In genomic region chr9:95788486-95789110, GRCh38 we compare ENCODE assay signal across 22 cellular contexts.
"Had no signal": no experiment of that assay in that cellular context is flagged by ENCODE, and none has a peak within 500 bp of the region (broad histone marks: within the 10 kb centered on the region; RNA-seq: fewer than 3 reads in every experiment).

No MANE protein-coding gene starts in this region.

- H3K36me3 ChIP-seq: ascending aorta had no signal

- H3K9me3 ChIP-seq: ascending aorta, body of pancreas had no signal

- H3K4me1 ChIP-seq: body of pancreas had no signal

- DNase-seq: activated CD4-positive, alpha-beta T cell treated with anti-CD3 and anti-CD28 coated beads for 48 hours; activated CD4-positive, alpha-beta T cell treated with anti-CD3 and anti-CD28 coated beads, Interleukin-2, amount 50 U/mL, for 4 hours; activated CD4-positive, CD25-positive, alpha-beta regulatory T cell treated with anti-CD3 and anti-CD28 coated beads, Interleukin-2, amount 50 U/mL, for 72 hours; activated CD8-positive, alpha-beta memory T cell treated with anti-CD3 and anti-CD28 coated beads, Interleukin-2, amount 10 ng/mL, durations not matched to agents 7 days and 5 days; activated effector memory CD4-positive, alpha-beta T cell treated with anti-CD3 and anti-CD28 coated beads, Interleukin-2, amount 50 U/mL, for 16 hours; activated naive CD4-positive, alpha-beta T cell treated with Interleukin-2 at 50 U/mL for 16 hours; activated naive CD8-positive, alpha-beta T cell treated with anti-CD3 and anti-CD28 coated beads, Interleukin-2, amount 50 U/mL, for 24 hours; activated T-cell treated with anti-CD3 and anti-CD28 coated beads, Interleukin-2, amount 50 U/mL, for 24 hours; amniotic stem cell; body of pancreas; central memory CD4-positive, alpha-beta T cell; NCI-H1092; NCI-H1417; NCI-H1930; NCI-H446; NCI-H524; NCI-H774; NK-92 treated with Interleukin-12 subunit alpha and Interleukin-12 subunit beta, amount 100 ng/mL, for 24 hours; PC-3; SHP77 treated with DMSO at 0.1 percent for 48 hours had no signal

- H3K27ac ChIP-seq: ascending aorta, body of pancreas, KMS-11 had no signal

- H3K9ac ChIP-seq: KMS-11 had no signal

- H3K4me3 ChIP-seq: ascending aorta, body of pancreas had no signal

- H3K27me3 ChIP-seq: ascending aorta, body of pancreas had no signal

- H3K4me2 ChIP-seq: KMS-11 had no signal
